In genomic region chr2:168373468-168373867, GRCh38 we compare ENCODE assay signal across 28 cellular contexts.
"Had no signal": no experiment of that assay in that cellular context is flagged by ENCODE, and none has a peak within 500 bp of the region (broad histone marks: within the 10 kb centered on the region; RNA-seq: fewer than 3 reads in every experiment).

No MANE protein-coding gene starts in this region.

- H3K4me1 Mint-ChIP-seq: endodermal cell had no signal

- H3K4me3 ChIP-seq: colonic mucosa, coronary artery, dorsolateral prefrontal cortex, esophagus muscularis mucosa, esophagus squamous epithelium, gastrocnemius medialis, gastroesophageal sphincter, heart left ventricle, heart right ventricle had no signal

- H3K27me3 ChIP-seq: colonic mucosa, dorsolateral prefrontal cortex, esophagus muscularis mucosa, esophagus squamous epithelium, foreskin keratinocyte, gastrocnemius medialis, gastroesophageal sphincter, heart left ventricle, heart right ventricle had no signal

- H3K36me3 ChIP-seq: colonic mucosa, esophagus muscularis mucosa, esophagus squamous epithelium, gastrocnemius medialis, gastroesophageal sphincter, heart left ventricle, heart right ventricle had no signal

- ATAC-seq: effector memory CD8-positive, alpha-beta T cell; esophagus mucosa; foreskin keratinocyte; gastrocnemius medialis; gastroesophageal sphincter; heart left ventricle; heart right ventricle had no signal

- DNase-seq: colonic mucosa; cortex of kidney; dermis blood vessel endothelial cell; dorsolateral prefrontal cortex; effector CD4-positive, alpha-beta T cell; effector CD8-positive, alpha-beta T cell; effector memory CD4-positive, alpha-beta T cell; effector memory CD8-positive, alpha-beta T cell; endodermal cell; erythroblast; esophagus squamous epithelium; foreskin fibroblast; foreskin keratinocyte; foreskin melanocyte; gastrocnemius medialis; glutamatergic neuron; head of caudate nucleus; heart left ventricle; heart right ventricle had no signal

- H3K27me3 Mint-ChIP-seq: dendritic cell treated with granulocyte-macrophage colony-stimulating factor and Interleukin-4, amounts not matched to agents 40 ng/mL and 50 ng/mL, for 4 days; effector memory CD8-positive, alpha-beta T cell had no signal

- H3K9me3 Mint-ChIP-seq: effector memory CD8-positive, alpha-beta T cell had no signal

- H3K27ac ChIP-seq: colonic mucosa, coronary artery, dorsolateral prefrontal cortex, epithelial cell of prostate, esophagus muscularis mucosa, esophagus squamous epithelium, foreskin keratinocyte, gastrocnemius medialis, gastroesophageal sphincter, heart left ventricle, heart right ventricle had no signal

- FAIRE-seq: colon, endothelial cell of umbilical vein, frontal cortex had no signal

- H3K4me3 Mint-ChIP-seq: dendritic cell treated with granulocyte-macrophage colony-stimulating factor and Interleukin-4, amounts not matched to agents 40 ng/mL and 50 ng/mL, for 4 days; effector memory CD8-positive, alpha-beta T cell; endodermal cell had no signal

- H3K27ac Mint-ChIP-seq: dendritic cell treated with granulocyte-macrophage colony-stimulating factor and Interleukin-4, amounts not matched to agents 40 ng/mL and 50 ng/mL, for 4 days; effector memory CD8-positive, alpha-beta T cell; endodermal cell had no signal

- H3K9me3 ChIP-seq: colonic mucosa, esophagus squamous epithelium, gastrocnemius medialis had no signal

- H3K4me1 ChIP-seq: colonic mucosa, esophagus muscularis mucosa, esophagus squamous epithelium, foreskin keratinocyte, gastrocnemius medialis, gastroesophageal sphincter, heart left ventricle, heart right ventricle had no signal
